8 cellular contexts compared by ENCODE assay signal in the genomic region with DNA sequence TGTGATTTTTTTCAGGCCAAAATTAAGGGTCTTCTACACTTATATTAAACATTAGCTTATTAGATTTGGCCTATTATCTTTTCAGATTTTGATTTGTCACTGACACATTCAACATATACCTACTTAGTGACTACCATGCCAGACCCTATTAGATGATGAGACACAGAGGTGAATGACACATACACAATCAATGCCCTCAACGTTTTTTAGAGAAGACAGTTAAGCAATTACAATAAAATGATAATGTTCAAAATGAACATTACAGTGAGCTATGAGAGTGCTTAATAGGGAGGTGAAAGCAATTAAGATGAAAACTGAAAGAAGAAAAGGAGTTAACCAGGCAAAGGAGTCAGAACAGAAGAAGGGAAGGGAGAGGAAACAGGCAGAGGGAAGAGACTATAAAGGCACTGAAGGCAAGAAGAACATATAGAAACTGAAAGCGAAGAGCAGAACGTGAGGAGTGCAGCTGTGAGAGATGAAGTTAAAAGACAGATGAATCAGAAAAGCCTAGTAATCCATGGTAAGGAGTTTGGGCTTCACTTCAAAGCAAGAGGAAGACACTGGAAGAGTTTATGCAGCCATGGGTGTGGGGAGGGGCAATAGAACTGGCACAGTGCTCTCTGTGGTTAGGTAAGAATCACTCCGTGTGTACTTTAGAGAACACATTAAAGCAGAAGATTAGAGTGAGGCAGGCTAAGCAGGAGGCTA.
DNase-seq lines count a peak whose midpoint lies in the region; ATAC-seq, FAIRE-seq and TF ChIP-seq lines count a peak whose summit lies in the region.

No MANE protein-coding gene starts in this region.

- no peak for TF ChIP-seq EP300 in stomach (IDR thresholded peaks at IDR 0.05)

- H3K4me1 ChIP-seq in foreskin keratinocyte = peaks cover 26% of the 10 kb centered on the region
- H3K4me1 ChIP-seq in stomach = peaks cover 11 to 26% (median 16%) of the 10 kb centered on the region in 4 donors

- intact Hi-C loops in stomach (cut with DNase I; ENCODE audit: low total_unique reads) = no loop called here

- TF ChIP-seq CTCF in 22Rv1 (IDR thresholded peaks at IDR 0.05) = no peak
- TF ChIP-seq CTCF in foreskin keratinocyte (conservative IDR thresholded peaks at IDR 0.05) = no peak
- TF ChIP-seq CTCF in stomach (IDR thresholded peaks at IDR 0.05) = no peak

- no peaks in the 10 kb centered on the region for H3K27me3 ChIP-seq in foreskin keratinocyte
- no peaks in the 10 kb centered on the region for H3K27me3 ChIP-seq in stomach

- FAIRE-seq in RCC 7860 (lab: Jason Lieb, UNC) = peak; percentile 52

- no peak overlapping the region for H3K4me3 ChIP-seq in stomach

- 40 to 50% (median 48%) methylated on average over 4 of the region's 4 CpGs for WGBS in stomach, 5 donors

- H3K36me3 ChIP-seq in stomach = no peaks in the 10 kb centered on the region

- peak overlapping the region; percentile 87 for H3K27ac ChIP-seq in 22Rv1
- no peak overlapping the region for H3K27ac ChIP-seq in foreskin keratinocyte
- no peak overlapping the region for H3K27ac ChIP-seq in stomach

- ATAC-seq in GM18520 (IDR thresholded peaks at IDR 0.05; ENCODE audit: unreplicated experiment) (peak; percentile 87), HG02943 (IDR thresholded peaks at IDR 0.05; ENCODE audit: low read depth, unreplicated experiment) (peak; percentile 91), foreskin keratinocyte (peak; percentile 72)

- no peaks in the 10 kb centered on the region for H3K9me3 ChIP-seq in stomach

- DNase-seq in RCC 7860 (ENCODE audit: low spot score) (peak; percentile 70), foreskin keratinocyte (peak; percentile 65 to 74), NCI-H187 treated with DMSO at 0.1 percent for 48 hours (lab: John Stamatoyannopoulos, UW) (no peak), stomach (no peak)
- DNase-seq in stimulated activated naive CD4-positive, alpha-beta T cell (lab: John Stamatoyannopoulos, UW) = no peak

- no peak for TF ChIP-seq POLR2A in stomach (IDR thresholded peaks at IDR 0.05)

Comparison
In these comparisons a context has a peak if more than half of its experiments do, and no peak if none do; other contexts are left out.
1. DNase-seq: peak in RCC 7860 (single experiment) and foreskin keratinocyte (2 of 2); none in NCI-H187 treated with DMSO at 0.1 percent for 48 hours (single experiment), stomach (single experiment) and stimulated activated naive CD4-positive, alpha-beta T cell (0 of 6).
2. Peak in every context shown above with its lines, with median percentiles within 50 percentile points of each other: ATAC-seq.